ENCODE assay signal across 23 cellular contexts in the genomic region with DNA sequence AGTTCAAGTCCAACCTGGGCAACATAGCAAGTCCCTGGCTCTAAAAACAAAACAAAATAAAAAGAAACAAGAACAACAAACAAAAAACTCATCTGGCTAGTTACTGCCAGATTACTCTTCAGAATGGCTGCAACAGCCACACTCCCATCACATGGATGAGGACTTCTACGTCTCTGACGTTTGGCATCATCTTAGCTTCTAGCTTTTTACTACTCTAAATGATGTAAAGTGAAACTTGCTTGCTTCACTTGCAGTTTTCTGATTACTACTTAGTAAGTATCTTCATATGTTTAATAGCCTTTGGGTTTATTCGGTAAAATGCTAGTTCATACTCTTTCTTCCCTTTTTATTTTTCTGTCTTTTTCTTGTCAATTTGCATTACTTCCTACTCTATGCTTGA.
DNase-seq lines count a peak whose midpoint lies in the region; ATAC-seq and TF ChIP-seq lines count a peak whose summit lies in the region.
"Had no signal": no experiment of that assay in that cellular context is flagged by ENCODE, and none has a peak within 500 bp of the region (broad histone marks: within the 10 kb centered on the region; RNA-seq: fewer than 3 reads in every experiment).

No MANE protein-coding gene starts in this region.

- peak overlapping the region; percentile 41 for H3K9ac ChIP-seq in Loucy (ENCODE audit: low read depth, low read length, poor library complexity, severe bottlenecking)

- H3K4me3 ChIP-seq in Loucy (ENCODE audit: low read length, poor library complexity, severe bottlenecking) (no peak overlapping the region), gastrocnemius medialis (no peak overlapping the region)
- H3K4me3 ChIP-seq: K562 had no signal

- no peak overlapping the region for H2AFZ ChIP-seq in Loucy (ENCODE audit: low read length)

- no peaks in the 10 kb centered on the region for H3K27me3 Mint-ChIP-seq in activated CD8-positive, alpha-beta memory T cell treated with anti-CD3 and anti-CD28 coated beads, Interleukin-2, amount 10 ng/mL, durations not matched to agents 7 days and 5 days
- H3K27me3 Mint-ChIP-seq in activated T-helper 17 cell treated with anti-CD3 and anti-CD28 coated beads, Interleukin-2, amount 50 U/mL, for 72 hours, result no peaks in the 10 kb centered on the region
- H3K27me3 Mint-ChIP-seq: CD4-positive, alpha-beta memory T cell had no signal

- no peak overlapping the region for H3K27ac ChIP-seq in gastrocnemius medialis
- H3K27ac ChIP-seq: HL-60 had no signal

- peaks cover 75% of the 10 kb centered on the region for H3K36me3 Mint-ChIP-seq in activated CD8-positive, alpha-beta memory T cell treated with anti-CD3 and anti-CD28 coated beads, Interleukin-2, amount 10 ng/mL, durations not matched to agents 7 days and 5 days
- H3K36me3 Mint-ChIP-seq in activated T-helper 17 cell treated with anti-CD3 and anti-CD28 coated beads, Interleukin-2, amount 50 U/mL, for 72 hours (ENCODE audit: low read depth), result peaks cover 99% of the 10 kb centered on the region
- no peaks in the 10 kb centered on the region for H3K36me3 Mint-ChIP-seq in stimulated activated effector memory CD8-positive, alpha-beta T cell treated with anti-CD3 and anti-CD28 coated beads, Interleukin-12 subunit alpha, Interleukin-12 subunit beta, amount 100 ng/mL, for 72 hours

- TF ChIP-seq CTCF in Loucy (conservative IDR thresholded peaks at IDR 0.05; ENCODE audit: low read length) (no peak), gastrocnemius medialis (IDR thresholded peaks at IDR 0.05 in 4 of 5, conservative IDR thresholded peaks at IDR 0.05 in 1 of 5) (no peak)

- H3K79me2 ChIP-seq in Loucy (ENCODE audit: insufficient read depth, low read length), result peaks cover 36% of the 10 kb centered on the region

- H3K4me1 ChIP-seq in Loucy (ENCODE audit: insufficient read depth, low read length, poor library complexity, severe bottlenecking) (peaks cover 31% of the 10 kb centered on the region), gastrocnemius medialis (peaks cover 0 to 4% of the 10 kb centered on the region in 2 donors)
- H3K4me1 ChIP-seq: Caco-2 had no signal

- peak overlapping the region; percentile 59 for H3K4me2 ChIP-seq in Loucy (ENCODE audit: low read depth, low read length, poor library complexity, severe bottlenecking)

- H3K4me1 Mint-ChIP-seq in activated CD8-positive, alpha-beta memory T cell treated with anti-CD3 and anti-CD28 coated beads, Interleukin-2, amount 10 ng/mL, durations not matched to agents 7 days and 5 days, result peaks cover 45% of the 10 kb centered on the region
- peaks cover 31% of the 10 kb centered on the region for H3K4me1 Mint-ChIP-seq in activated T-helper 17 cell treated with anti-CD3 and anti-CD28 coated beads, Interleukin-2, amount 50 U/mL, for 72 hours
- peaks cover 29% of the 10 kb centered on the region for H3K4me1 Mint-ChIP-seq in stimulated activated effector memory CD8-positive, alpha-beta T cell treated with anti-CD3 and anti-CD28 coated beads, Interleukin-12 subunit alpha, Interleukin-12 subunit beta, amount 100 ng/mL, for 72 hours

- in situ Hi-C loops in gastrocnemius medialis (cut with MboI; ENCODE audit: low sequenced_read_pairs in 4 of 4), result no loop called here

- H3K27me3 ChIP-seq in Loucy (ENCODE audit: insufficient read depth, low read length, poor library complexity, severe bottlenecking), result no peaks in the 10 kb centered on the region
- no peaks in the 10 kb centered on the region for H3K27me3 ChIP-seq in gastrocnemius medialis

- intact Hi-C loops in gastrocnemius medialis (cut with DNase I; ENCODE audit: low total_unique reads), result no loop called here

- peak overlapping the region; percentile 15 for H3K4me3 Mint-ChIP-seq in activated CD8-positive, alpha-beta memory T cell treated with anti-CD3 and anti-CD28 coated beads, Interleukin-2, amount 10 ng/mL, durations not matched to agents 7 days and 5 days
- peak overlapping the region; percentile 67 for H3K4me3 Mint-ChIP-seq in activated T-helper 17 cell treated with anti-CD3 and anti-CD28 coated beads, Interleukin-2, amount 50 U/mL, for 72 hours
- peak overlapping the region; percentile 3 for H3K4me3 Mint-ChIP-seq in stimulated activated effector memory CD8-positive, alpha-beta T cell treated with anti-CD3 and anti-CD28 coated beads, Interleukin-12 subunit alpha, Interleukin-12 subunit beta, amount 100 ng/mL, for 72 hours

- CTCF ChIA-PET in activated CD8-positive, alpha-beta memory T cell treated with anti-CD3 and anti-CD28 coated beads, Interleukin-2, amount 10 ng/mL, durations not matched to agents 7 days and 5 days (lab: Charles Lee), result no interaction called here

- TF ChIP-seq POLR2A in gastrocnemius medialis (IDR thresholded peaks at IDR 0.05), result no peak

- peaks cover 4% of the 10 kb centered on the region; the same call in 1 of the 2 replicates for H3F3A ChIP-seq in Loucy (ENCODE audit: low read depth)

- H3K9me3 Mint-ChIP-seq in activated CD8-positive, alpha-beta memory T cell treated with anti-CD3 and anti-CD28 coated beads, Interleukin-2, amount 10 ng/mL, durations not matched to agents 7 days and 5 days (ENCODE audit: low read depth), result no peaks in the 10 kb centered on the region
- no peaks in the 10 kb centered on the region for H3K9me3 Mint-ChIP-seq in activated T-helper 17 cell treated with anti-CD3 and anti-CD28 coated beads, Interleukin-2, amount 50 U/mL, for 72 hours
- H3K9me3 Mint-ChIP-seq in stimulated activated effector memory CD8-positive, alpha-beta T cell treated with anti-CD3 and anti-CD28 coated beads, Interleukin-12 subunit alpha, Interleukin-12 subunit beta, amount 100 ng/mL, for 72 hours, result peaks cover 2% of the 10 kb centered on the region

- peak; percentile 29 for ATAC-seq in activated CD8-positive, alpha-beta memory T cell treated with anti-CD3 and anti-CD28 coated beads, Interleukin-2, amount 10 ng/mL, durations not matched to agents 7 days and 5 days
- peak; percentile 67 for ATAC-seq in activated T-helper 17 cell treated with anti-CD3 and anti-CD28 coated beads, Interleukin-2, amount 50 U/mL, for 72 hours (replicated peaks)
- peak; percentile 58 for ATAC-seq in stimulated activated effector memory CD8-positive, alpha-beta T cell treated with anti-CD3 and anti-CD28 coated beads, Interleukin-12 subunit alpha, Interleukin-12 subunit beta, amount 100 ng/mL, for 72 hours
- ATAC-seq in GM21447 (IDR thresholded peaks at IDR 0.05; ENCODE audit: unreplicated experiment), result no peak
- no peak for ATAC-seq in gastrocnemius medialis
- ATAC-seq: HCT116, HepG2, K562 had no signal

- peaks cover 3% of the 10 kb centered on the region; the same call in 1 of the 2 replicates for H3K9me3 ChIP-seq in Loucy (ENCODE audit: insufficient read depth, low read depth, low read length)
- H3K9me3 ChIP-seq in gastrocnemius medialis, result no peaks in the 10 kb centered on the region
- H3K9me3 ChIP-seq: Caco-2 had no signal

- DNase-seq in activated CD8-positive, alpha-beta memory T cell treated with anti-CD3 and anti-CD28 coated beads, Interleukin-2, amount 10 ng/mL, durations not matched to agents 7 days and 5 days, result no peak
- no peak for DNase-seq in activated CD8-positive, alpha-beta memory T cell treated with anti-CD3 and anti-CD28 coated beads for 24 hours
- DNase-seq in stimulated activated effector memory CD8-positive, alpha-beta T cell treated with anti-CD3 and anti-CD28 coated beads, Interleukin-12 subunit alpha, Interleukin-12 subunit beta, amount 100 ng/mL, for 72 hours (ENCODE audit: low spot score in 2 of 2), result no peak
- no peak for DNase-seq in gastrocnemius medialis
- DNase-seq: Caco-2; CD4-positive, alpha-beta memory T cell; DMS 273 treated with DMSO at 0.1 percent for 48 hours; DMS79 treated with DMSO at 0.1 percent for 48 hours; MM.1S; NCI-H1048; NCI-H1417 treated with DMSO at 0.1 percent for 48 hours; NCI-H187; NCI-H446; NCI-H526 treated with DMSO at 0.1 percent for 48 hours; OCI-M1; Right ventricle myocardium superior had no signal

- no peaks in the 10 kb centered on the region for H4K20me1 ChIP-seq in Loucy (ENCODE audit: insufficient read depth, low read length, poor library complexity, severe bottlenecking)

- H3K9me2 ChIP-seq in Loucy (replicated peaks; ENCODE audit: low read depth, low read length), result no peaks in the 10 kb centered on the region

- peaks cover 27% of the 10 kb centered on the region for H3K36me3 ChIP-seq in Loucy (ENCODE audit: insufficient read depth, low read length)
- no peaks in the 10 kb centered on the region for H3K36me3 ChIP-seq in gastrocnemius medialis

- H3K27ac Mint-ChIP-seq in activated CD8-positive, alpha-beta memory T cell treated with anti-CD3 and anti-CD28 coated beads, Interleukin-2, amount 10 ng/mL, durations not matched to agents 7 days and 5 days, result peak overlapping the region; percentile 55
- peak overlapping the region; percentile 50 for H3K27ac Mint-ChIP-seq in activated T-helper 17 cell treated with anti-CD3 and anti-CD28 coated beads, Interleukin-2, amount 50 U/mL, for 72 hours
- H3K27ac Mint-ChIP-seq in stimulated activated effector memory CD8-positive, alpha-beta T cell treated with anti-CD3 and anti-CD28 coated beads, Interleukin-12 subunit alpha, Interleukin-12 subunit beta, amount 100 ng/mL, for 72 hours, result no peak overlapping the region

Comparison
In these comparisons a context has a peak if more than half of its experiments do, and no peak if none do; other contexts are left out.
1. ATAC-seq: peak in activated CD8-positive, alpha-beta memory T cell treated with anti-CD3 and anti-CD28 coated beads, Interleukin-2, amount 10 ng/mL, durations not matched to agents 7 days and 5 days (single experiment), activated T-helper 17 cell treated with anti-CD3 and anti-CD28 coated beads, Interleukin-2, amount 50 U/mL, for 72 hours (single experiment) and stimulated activated effector memory CD8-positive, alpha-beta T cell treated with anti-CD3 and anti-CD28 coated beads, Interleukin-12 subunit alpha, Interleukin-12 subunit beta, amount 100 ng/mL, for 72 hours (single experiment); none in GM21447 (single experiment) and gastrocnemius medialis (0 of 2).
2. H3K4me3 Mint-ChIP-seq: peak in every context shown above with its lines; median percentile 67 in activated T-helper 17 cell treated with anti-CD3 and anti-CD28 coated beads, Interleukin-2, amount 50 U/mL, for 72 hours; 15 in activated CD8-positive, alpha-beta memory T cell treated with anti-CD3 and anti-CD28 coated beads, Interleukin-2, amount 10 ng/mL, durations not matched to agents 7 days and 5 days; 3 in stimulated activated effector memory CD8-positive, alpha-beta T cell treated with anti-CD3 and anti-CD28 coated beads, Interleukin-12 subunit alpha, Interleukin-12 subunit beta, amount 100 ng/mL, for 72 hours.